Comparison of ENCODE assay signal across 5 cellular contexts in genomic region chr16:83066011-83066410, GRCh38.
"Had no signal": no experiment of that assay in that cellular context is flagged by ENCODE, and none has a peak within 500 bp of the region (broad histone marks: within the 10 kb centered on the region; RNA-seq: fewer than 3 reads in every experiment).

No MANE protein-coding gene starts in this region.

- H2AFZ ChIP-seq: GM23338 had no signal

- DNase-seq: H9, HCEC 1CT, IMR-90 had no signal

- H3K4me2 ChIP-seq: GM23338 had no signal

- H3K4me3 ChIP-seq: GM23338, K562 had no signal

- ATAC-seq: GM23338, K562 had no signal
